1 cellular context compared by ENCODE assay signal in the genomic region with DNA sequence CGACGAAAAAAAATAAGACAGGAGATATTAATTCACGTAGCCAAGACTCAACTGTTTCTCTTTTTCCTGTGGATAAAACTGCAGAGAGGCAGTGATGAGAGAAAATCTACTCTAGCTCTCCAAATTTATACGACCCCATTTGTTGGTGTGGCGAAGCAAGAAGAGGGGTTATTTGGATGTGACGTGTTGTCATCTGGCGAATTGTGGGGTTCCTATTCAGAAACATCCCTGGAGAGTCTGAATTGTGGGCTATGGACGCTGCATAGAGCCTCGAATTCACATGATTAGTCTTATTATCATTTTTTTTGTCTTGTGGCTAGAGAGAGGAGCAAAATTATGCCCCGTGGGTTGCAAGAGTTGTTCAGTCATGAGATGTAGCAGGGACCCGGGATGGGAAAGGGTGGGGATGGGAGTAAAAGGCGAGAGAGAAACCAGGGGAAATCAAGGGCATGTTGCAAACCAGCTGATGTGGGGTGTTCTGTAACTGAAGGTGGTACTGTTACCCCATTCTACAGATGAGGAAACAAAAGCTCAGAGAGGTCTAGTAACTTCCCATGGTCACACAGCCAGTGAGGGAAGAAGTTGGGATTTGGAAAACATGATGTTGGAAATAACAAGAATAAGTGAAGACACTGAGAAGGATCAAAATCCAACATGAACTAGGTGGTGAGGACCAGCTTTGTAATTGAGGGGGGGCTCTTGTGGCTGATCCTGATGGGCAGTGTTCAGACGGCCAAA.
A peak's percentile ranks its signal among the peaks of the same experiment; 100 is the strongest.
TF ChIP-seq lines count a peak whose summit lies in the region.

No MANE protein-coding gene starts in this region.

TF ChIP-seq in GM12878, 131 proteins besides CTCF, POLR2A, EP300 and RAD21:
- TF ChIP-seq, protein P1, sequence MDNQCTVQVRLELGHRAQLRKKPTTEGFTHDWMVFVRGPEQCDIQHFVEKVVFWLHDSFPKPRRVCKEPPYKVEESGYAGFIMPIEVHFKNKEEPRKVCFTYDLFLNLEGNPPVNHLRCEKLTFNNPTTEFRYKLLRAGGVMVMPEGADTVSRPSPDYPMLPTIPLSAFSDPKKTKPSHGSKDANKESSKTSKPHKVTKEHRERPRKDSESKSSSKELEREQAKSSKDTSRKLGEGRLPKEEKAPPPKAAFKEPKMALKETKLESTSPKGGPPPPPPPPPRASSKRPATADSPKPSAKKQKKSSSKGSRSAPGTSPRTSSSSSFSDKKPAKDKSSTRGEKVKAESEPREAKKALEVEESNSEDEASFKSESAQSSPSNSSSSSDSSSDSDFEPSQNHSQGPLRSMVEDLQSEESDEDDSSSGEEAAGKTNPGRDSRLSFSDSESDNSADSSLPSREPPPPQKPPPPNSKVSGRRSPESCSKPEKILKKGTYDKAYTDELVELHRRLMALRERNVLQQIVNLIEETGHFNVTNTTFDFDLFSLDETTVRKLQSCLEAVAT (IDR thresholded peaks at IDR 0.05), result 0 out of 2 replicates have a peak, but pooled peaks have one; percentile 9
- TF ChIP-seq IKZF1 (conservative IDR thresholded peaks at IDR 0.05), result 0 out of 2 replicates have a peak, but pooled peaks have one; percentile 3
- TF ChIP-seq, protein P2, sequence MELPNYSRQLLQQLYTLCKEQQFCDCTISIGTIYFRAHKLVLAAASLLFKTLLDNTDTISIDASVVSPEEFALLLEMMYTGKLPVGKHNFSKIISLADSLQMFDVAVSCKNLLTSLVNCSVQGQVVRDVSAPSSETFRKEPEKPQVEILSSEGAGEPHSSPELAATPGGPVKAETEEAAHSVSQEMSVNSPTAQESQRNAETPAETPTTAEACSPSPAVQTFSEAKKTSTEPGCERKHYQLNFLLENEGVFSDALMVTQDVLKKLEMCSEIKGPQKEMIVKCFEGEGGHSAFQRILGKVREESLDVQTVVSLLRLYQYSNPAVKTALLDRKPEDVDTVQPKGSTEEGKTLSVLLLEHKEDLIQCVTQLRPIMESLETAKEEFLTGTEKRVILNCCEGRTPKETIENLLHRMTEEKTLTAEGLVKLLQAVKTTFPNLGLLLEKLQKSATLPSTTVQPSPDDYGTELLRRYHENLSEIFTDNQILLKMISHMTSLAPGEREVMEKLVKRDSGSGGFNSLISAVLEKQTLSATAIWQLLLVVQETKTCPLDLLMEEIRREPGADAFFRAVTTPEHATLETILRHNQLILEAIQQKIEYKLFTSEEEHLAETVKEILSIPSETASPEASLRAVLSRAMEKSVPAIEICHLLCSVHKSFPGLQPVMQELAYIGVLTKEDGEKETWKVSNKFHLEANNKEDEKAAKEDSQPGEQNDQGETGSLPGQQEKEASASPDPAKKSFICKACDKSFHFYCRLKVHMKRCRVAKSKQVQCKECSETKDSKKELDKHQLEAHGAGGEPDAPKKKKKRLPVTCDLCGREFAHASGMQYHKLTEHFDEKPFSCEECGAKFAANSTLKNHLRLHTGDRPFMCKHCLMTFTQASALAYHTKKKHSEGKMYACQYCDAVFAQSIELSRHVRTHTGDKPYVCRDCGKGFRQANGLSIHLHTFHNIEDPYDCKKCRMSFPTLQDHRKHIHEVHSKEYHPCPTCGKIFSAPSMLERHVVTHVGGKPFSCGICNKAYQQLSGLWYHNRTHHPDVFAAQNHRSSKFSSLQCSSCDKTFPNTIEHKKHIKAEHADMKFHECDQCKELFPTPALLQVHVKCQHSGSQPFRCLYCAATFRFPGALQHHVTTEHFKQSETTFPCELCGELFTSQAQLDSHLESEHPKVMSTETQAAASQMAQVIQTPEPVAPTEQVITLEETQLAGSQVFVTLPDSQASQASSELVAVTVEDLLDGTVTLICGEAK (IDR thresholded peaks at IDR 0.05; ENCODE audit: borderline replicate concordance), result 0 out of 2 replicates have a peak, but pooled peaks have one; percentile 8
- peak; percentile 57; the same call in 1 of the 2 replicates for TF ChIP-seq ZNF217 (IDR thresholded peaks at IDR 0.05)
- TF ChIP-seq GATAD2B (conservative IDR thresholded peaks at IDR 0.05; ENCODE audit: low read depth), result no peak
- TF ChIP-seq JUND (IDR thresholded peaks at IDR 0.05; ENCODE audit: low read depth, low read length), result no peak
- peak; percentile 76; the same call in 1 of the 2 replicates for TF ChIP-seq SMARCA5 (IDR thresholded peaks at IDR 0.05)
